10 cellular contexts compared by ENCODE assay signal in genomic region chr1:150807674-150808073, GRCh38. TPM values are rescaled to one million over a fixed set of nuclear protein-coding genes. Genes with fewer than 3 reads are reported as not detected.
A peak's percentile ranks its signal among the peaks of the same experiment; 100 is the strongest.
DNase-seq lines count a peak whose midpoint lies in the region; ATAC-seq and TF ChIP-seq lines count a peak whose summit lies in the region.
"Had no signal": no experiment of that assay in that cellular context is flagged by ENCODE, and none has a peak within 500 bp of the region (broad histone marks: within the 10 kb centered on the region; RNA-seq: fewer than 3 reads in every experiment).

No MANE protein-coding gene starts in this region.

- TF ChIP-seq POLR2A in spleen (IDR thresholded peaks at IDR 0.05), result no peak

- H3K36me3 ChIP-seq in DOHH2 (ENCODE audit: control insufficient read depth, low read length), result peaks cover 5% of the 10 kb centered on the region
- peaks cover 18 to 20% of the 10 kb centered on the region in 2 donors for H3K36me3 ChIP-seq in ascending aorta
- peaks cover 3% of the 10 kb centered on the region for H3K36me3 ChIP-seq in hepatocyte (replicated peaks; ENCODE audit: insufficient read depth, low read depth)
- H3K36me3 ChIP-seq in spleen, result peaks cover 3 to 45% (median 22%) of the 10 kb centered on the region in 6 donors

- peak overlapping the region; percentile 8; the same call in 1 of the 2 replicates for H3K4me2 ChIP-seq in DOHH2 (ENCODE audit: low read length)
- peak overlapping the region; percentile 75 for H3K4me2 ChIP-seq in hepatocyte

- DNase-seq in ascending aorta (ENCODE audit: low spot score in 2 of 2), result no peak
- DNase-seq in hepatocyte (ENCODE audit: low spot score), result no peak
- DNase-seq in spleen, result no peak
- no peak for DNase-seq in NCI-H1930 (lab: John Stamatoyannopoulos, UW)
- DNase-seq in NCI-H2107 treated with DMSO at 0.1 percent for 48 hours (lab: John Stamatoyannopoulos, UW; ENCODE audit: unreplicated experiment), result no peak
- DNase-seq in T-helper 2 cell, result no peak
- DNase-seq: activated naive CD4-positive, alpha-beta T cell treated with anti-CD3 and anti-CD28 coated beads for 36 hours; NCI-H526 had no signal

- ATAC-seq in GM21390 (IDR thresholded peaks at IDR 0.05; ENCODE audit: unreplicated experiment), result no peak

- H3K27me3 ChIP-seq in DOHH2 (ENCODE audit: control insufficient read depth, low read length), result no peaks in the 10 kb centered on the region
- H3K27me3 ChIP-seq in ascending aorta, result no peaks in the 10 kb centered on the region
- no peaks in the 10 kb centered on the region for H3K27me3 ChIP-seq in hepatocyte
- H3K27me3 ChIP-seq in spleen (replicated peaks in 1 of 7), result no peaks in the 10 kb centered on the region

- H3K9me2 ChIP-seq in DOHH2 (replicated peaks; ENCODE audit: control insufficient read depth, low read length) (no peaks in the 10 kb centered on the region), hepatocyte (replicated peaks; ENCODE audit: insufficient read depth) (no peaks in the 10 kb centered on the region)

- intact Hi-C loops in ascending aorta (cut with DNase I), result loop anchor here (10.0 kb wide), 1 partner anchor 343 kb away; no protein-coding TSS in a partner anchor
- intact Hi-C loops in spleen (cut with DNase I; ENCODE audit: low total_unique reads), result no loop called here

- H3F3A ChIP-seq in DOHH2 (ENCODE audit: control insufficient read depth, insufficient read depth), result no peaks in the 10 kb centered on the region

- H4K20me1 ChIP-seq in DOHH2 (ENCODE audit: control insufficient read depth, insufficient read depth, low read depth, low read length) (no peaks in the 10 kb centered on the region), hepatocyte (ENCODE audit: insufficient read depth, poor library complexity, severe bottlenecking) (no peaks in the 10 kb centered on the region)

- H3K4me1 ChIP-seq in DOHH2 (ENCODE audit: control insufficient read depth, low read length) (peaks cover 8% of the 10 kb centered on the region), ascending aorta (peaks cover 0 to 2% of the 10 kb centered on the region in 2 donors), hepatocyte (ENCODE audit: insufficient read depth) (peaks cover 36% of the 10 kb centered on the region), spleen (peaks cover 6 to 28% (median 12%) of the 10 kb centered on the region in 6 donors)

- TF ChIP-seq CTCF in DOHH2 (IDR thresholded peaks at IDR 0.05; ENCODE audit: low read depth, low read length, poor library complexity, severe bottlenecking) (no peak), ascending aorta (IDR thresholded peaks at IDR 0.05) (no peak), hepatocyte (IDR thresholded peaks at IDR 0.05; ENCODE audit: poor library complexity) (no peak), spleen (IDR thresholded peaks at IDR 0.05 in 8 of 11, conservative IDR thresholded peaks at IDR 0.05 in 3 of 11) (no peak)

- H3K27ac ChIP-seq in DOHH2 (ENCODE audit: low read depth, low read length) (no peak overlapping the region), ascending aorta (peak overlapping the region; percentile 19 to 23), hepatocyte (peak overlapping the region; percentile 81), spleen (peak overlapping the region in 6 of 8 donors; percentile 6 to 45 (median 12))

- H3K9me3 ChIP-seq in DOHH2 (ENCODE audit: control insufficient read depth, insufficient read depth, low read length) (no peaks in the 10 kb centered on the region), ascending aorta (no peaks in the 10 kb centered on the region), hepatocyte (ENCODE audit: low read depth) (no peaks in the 10 kb centered on the region), spleen (no peaks in the 10 kb centered on the region)

- H3K79me2 ChIP-seq in DOHH2 (ENCODE audit: control insufficient read depth, low read length) (no peaks in the 10 kb centered on the region), hepatocyte (peaks cover 2% of the 10 kb centered on the region)

- H3K4me3 ChIP-seq in DOHH2 (ENCODE audit: low read length) (no peak overlapping the region), ascending aorta (peak overlapping the region; percentile 47 to 56), hepatocyte (peak overlapping the region; percentile 30), spleen (peak overlapping the region in 4 of 8 donors; percentile 17 to 40 (median 23))

- peak overlapping the region; percentile 7 for H2AFZ ChIP-seq in hepatocyte

- WGBS in hepatocyte (ENCODE audit: low lambda C conversion rate, missing lambda C conversion rate), result 34% methylated on average over 1 of the region's 1 CpG
- WGBS in spleen, 5 donors, result 17 to 23% (median 19%) methylated on average over 1 of the region's 1 CpG

RNA-seq across cellular contexts. Expression of gene CTSK, which starts 0.4 kb away (rescaled TPM):
- total RNA-seq in ascending aorta (44.0 TPM), hepatocyte (54.3 and 57.0 TPM in 2 replicates), spleen (10 to 100 TPM; 11.5 to 23.6 (median 20.6) TPM)
- polyA plus RNA-seq in hepatocyte (26.6 and 37.3 TPM in 2 replicates), spleen (10 to 100 TPM; 28.5 to 68.2 (median 49.2) TPM)

RNA-seq across cellular contexts. Expression of gene CTSS, which starts 42.1 kb away (rescaled TPM):
- total RNA-seq in ascending aorta (32.1 TPM), hepatocyte (5.3 and 10.4 TPM in 2 replicates), spleen (100 to 1,000 TPM; 495 to 685 (median 618) TPM)
- polyA plus RNA-seq in hepatocyte (4.4 and 5.2 TPM in 2 replicates), spleen (100 to 1,000 TPM; 117 to 181 (median 137) TPM)

Comparison
In these comparisons a context has a peak if more than half of its experiments do, and no peak if none do; other contexts are left out.
1. RNA of gene CTSS, which starts 42.1 kb away (total RNA-seq): 495 to 685 TPM in spleen; 32.1 TPM in ascending aorta (single experiment) and 5.3 to 10.4 TPM in hepatocyte; every median in the first group is over 10 times any median in the second.